8 cellular contexts compared by ENCODE assay signal in the genomic region with DNA sequence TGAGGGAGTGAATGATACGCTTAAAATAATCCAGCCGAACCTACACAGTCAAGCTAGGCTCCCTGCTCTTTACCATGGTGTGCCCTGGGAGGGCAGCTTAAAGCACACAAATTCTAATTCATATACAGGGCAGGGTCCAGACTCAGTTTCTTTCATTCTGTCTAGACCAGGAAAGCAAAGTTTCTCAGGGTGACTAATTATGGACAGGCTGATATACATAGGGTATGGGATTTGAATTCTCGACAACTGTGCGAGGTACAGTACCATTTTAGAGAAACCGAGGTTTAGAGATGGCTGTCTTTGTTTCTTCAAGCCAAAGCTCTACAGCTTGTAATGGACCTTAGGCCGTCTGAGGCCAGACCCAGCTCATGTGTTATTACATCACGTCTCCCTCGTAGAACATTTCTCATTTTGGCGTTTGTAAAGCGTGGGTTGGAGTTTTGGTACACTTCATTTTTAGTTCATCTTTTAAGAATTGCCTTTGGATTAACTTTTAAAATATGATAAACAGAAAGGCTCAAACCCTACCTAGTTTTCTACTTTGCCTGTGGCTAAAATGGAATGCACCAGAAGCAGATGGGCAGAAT. TPM values are rescaled to one million over a fixed set of nuclear protein-coding genes. Genes with fewer than 3 reads are reported as not detected.
DNase-seq lines count a peak whose midpoint lies in the region; TF ChIP-seq lines count a peak whose summit lies in the region.

No MANE protein-coding gene starts in this region.

- intact Hi-C loops in thyroid gland (cut with DNase I), result loop anchor here (10.0 kb wide), 2 partner anchors 968 to 1098 kb away; no protein-coding TSS in a partner anchor

- 84 to 91% methylated on average over 5 to 10 of the region's 10 CpGs for WGBS in endodermal cell (ENCODE audit: insufficient coverage in 1 of 2, insufficient read length in 1 of 2), 2 experiments
- WGBS in thyroid gland, 2 donors, result 69 to 91% methylated on average over 10 of the region's 10 CpGs

- POLR2A ChIA-PET in activated CD4-positive, alpha-beta T cell treated with anti-CD3 and anti-CD28 coated beads, Interleukin-2, amount 10 ng/mL, durations not matched to agents 7 days and 5 days (lab: Charles Lee), result interaction anchor here (0.9 kb wide), 1 partner anchor 276 kb away, joined by 5 read pairs; no protein-coding TSS in a partner anchor

- H3K36me3 ChIP-seq in kidney epithelial cell (ENCODE audit: control insufficient read depth, insufficient read depth, low read length), result no peaks in the 10 kb centered on the region
- H3K36me3 ChIP-seq in stomach smooth muscle (ENCODE audit: control insufficient read depth in 2 of 2, insufficient read depth in 2 of 2, low read length in 2 of 2), result no peaks in the 10 kb centered on the region
- H3K36me3 ChIP-seq in endodermal cell (ENCODE audit: control insufficient read depth, insufficient read depth, low read length), result no peaks in the 10 kb centered on the region
- no peaks in the 10 kb centered on the region for H3K36me3 ChIP-seq in thyroid gland

- peak overlapping the region; percentile 95 for H3K27ac Mint-ChIP-seq in activated CD4-positive, alpha-beta T cell treated with anti-CD3 and anti-CD28 coated beads, Interleukin-2, amount 10 ng/mL, durations not matched to agents 7 days and 5 days
- peak overlapping the region; percentile 98 for H3K27ac Mint-ChIP-seq in activated naive CD8-positive, alpha-beta T cell treated with anti-CD3 and anti-CD28 coated beads for 36 hours
- no peak overlapping the region for H3K27ac Mint-ChIP-seq in endodermal cell

- peaks cover 70% of the 10 kb centered on the region for H3K36me3 Mint-ChIP-seq in activated CD4-positive, alpha-beta T cell treated with anti-CD3 and anti-CD28 coated beads, Interleukin-2, amount 10 ng/mL, durations not matched to agents 7 days and 5 days (ENCODE audit: low read depth)
- peaks cover 71% of the 10 kb centered on the region for H3K36me3 Mint-ChIP-seq in activated naive CD8-positive, alpha-beta T cell treated with anti-CD3 and anti-CD28 coated beads for 36 hours
- no peaks in the 10 kb centered on the region for H3K36me3 Mint-ChIP-seq in endodermal cell (ENCODE audit: low read depth)

- peak overlapping the region; percentile 88 for H3K27ac ChIP-seq in stomach smooth muscle (ENCODE audit: low read length)
- H3K27ac ChIP-seq in endodermal cell (ENCODE audit: low read depth, low read length), result no peak overlapping the region
- peak overlapping the region in 1 of 3 donors; percentile 97 for H3K27ac ChIP-seq in thyroid gland

- H3K4me1 ChIP-seq in stomach smooth muscle (ENCODE audit: control insufficient read depth, insufficient read depth, low read length) (peaks cover 11% of the 10 kb centered on the region), endodermal cell (ENCODE audit: control insufficient read depth, insufficient read depth, low read length) (no peaks in the 10 kb centered on the region), thyroid gland (peaks cover 4 to 14% of the 10 kb centered on the region in 2 donors)

- TF ChIP-seq POLR2A in thyroid gland (IDR thresholded peaks at IDR 0.05), result peak in 1 of 2 donors; percentile 5

- H3K27me3 ChIP-seq in kidney epithelial cell (ENCODE audit: control insufficient read depth, insufficient read depth, low read length) (no peaks in the 10 kb centered on the region), stomach smooth muscle (ENCODE audit: control insufficient read depth in 1 of 2, insufficient read depth in 2 of 2, low read length in 2 of 2) (no peaks in the 10 kb centered on the region), endodermal cell (ENCODE audit: control insufficient read depth, insufficient read depth, low read length, poor library complexity, severe bottlenecking) (peaks cover 50% of the 10 kb centered on the region), thyroid gland (no peaks in the 10 kb centered on the region)

- no peaks in the 10 kb centered on the region for H3K27me3 Mint-ChIP-seq in activated CD4-positive, alpha-beta T cell treated with anti-CD3 and anti-CD28 coated beads, Interleukin-2, amount 10 ng/mL, durations not matched to agents 7 days and 5 days
- no peaks in the 10 kb centered on the region for H3K27me3 Mint-ChIP-seq in activated naive CD8-positive, alpha-beta T cell treated with anti-CD3 and anti-CD28 coated beads for 36 hours
- H3K27me3 Mint-ChIP-seq in endodermal cell (ENCODE audit: insufficient read depth), result peaks cover 48% of the 10 kb centered on the region

- H3K9ac ChIP-seq in stomach smooth muscle (ENCODE audit: low read length in 2 of 2), result peak overlapping the region; percentile 71 to 89
- no peak overlapping the region for H3K9ac ChIP-seq in endodermal cell (ENCODE audit: extremely low read depth, low read length, poor library complexity, severe bottlenecking)

- DNase-seq in activated CD4-positive, alpha-beta T cell treated with anti-CD3 and anti-CD28 coated beads, Interleukin-2, amount 10 ng/mL, durations not matched to agents 7 days and 5 days, result no peak
- DNase-seq in activated CD4-positive, alpha-beta T cell treated with anti-CD3 and anti-CD28 coated beads for 4 hours, result no peak
- DNase-seq in activated naive CD8-positive, alpha-beta T cell treated with anti-CD3 and anti-CD28 coated beads for 36 hours, result no peak
- DNase-seq in kidney epithelial cell (ENCODE audit: low read depth) (no peak), GF-D8 (lab: John Stamatoyannopoulos, UW) (no peak), endodermal cell (no peak), thyroid gland (no peak)

- TF ChIP-seq CTCF in kidney epithelial cell (IDR thresholded peaks at IDR 0.05; ENCODE audit: insufficient read depth, low read length, poor library complexity, severe bottlenecking) (no peak), endodermal cell (conservative IDR thresholded peaks at IDR 0.05) (no peak), thyroid gland (IDR thresholded peaks at IDR 0.05) (no peak)

- no peaks in the 10 kb centered on the region for H3K9me3 Mint-ChIP-seq in activated CD4-positive, alpha-beta T cell treated with anti-CD3 and anti-CD28 coated beads, Interleukin-2, amount 10 ng/mL, durations not matched to agents 7 days and 5 days
- H3K9me3 Mint-ChIP-seq in activated naive CD8-positive, alpha-beta T cell treated with anti-CD3 and anti-CD28 coated beads for 36 hours, result no peaks in the 10 kb centered on the region
- H3K9me3 Mint-ChIP-seq in endodermal cell, result no peaks in the 10 kb centered on the region

- CTCF ChIA-PET in activated CD4-positive, alpha-beta T cell treated with anti-CD3 and anti-CD28 coated beads, Interleukin-2, amount 10 ng/mL, durations not matched to agents 7 days and 5 days (lab: Charles Lee), result interaction anchor here (0.7 to 3.1 kb wide), 4 partner anchors 9 to 405 kb away, joined by 3 to 13 read pairs (median 6); no protein-coding TSS in a partner anchor

- H3K9me3 ChIP-seq in stomach smooth muscle (ENCODE audit: control insufficient read depth in 2 of 2, low read length in 2 of 2) (no peaks in the 10 kb centered on the region), endodermal cell (ENCODE audit: control insufficient read depth, low read length) (no peaks in the 10 kb centered on the region), thyroid gland (no peaks in the 10 kb centered on the region)

- peak overlapping the region; percentile 92 for H3K4me3 Mint-ChIP-seq in activated CD4-positive, alpha-beta T cell treated with anti-CD3 and anti-CD28 coated beads, Interleukin-2, amount 10 ng/mL, durations not matched to agents 7 days and 5 days
- peak overlapping the region; percentile 98 for H3K4me3 Mint-ChIP-seq in activated naive CD8-positive, alpha-beta T cell treated with anti-CD3 and anti-CD28 coated beads for 36 hours
- no peak overlapping the region for H3K4me3 Mint-ChIP-seq in endodermal cell

- peaks cover 43% of the 10 kb centered on the region for H3K4me1 Mint-ChIP-seq in activated CD4-positive, alpha-beta T cell treated with anti-CD3 and anti-CD28 coated beads, Interleukin-2, amount 10 ng/mL, durations not matched to agents 7 days and 5 days
- peaks cover 36% of the 10 kb centered on the region for H3K4me1 Mint-ChIP-seq in activated naive CD8-positive, alpha-beta T cell treated with anti-CD3 and anti-CD28 coated beads for 36 hours
- H3K4me1 Mint-ChIP-seq in endodermal cell, result peaks cover 16% of the 10 kb centered on the region

- H3K4me3 ChIP-seq in kidney epithelial cell (ENCODE audit: low read depth, low read length), result peak overlapping the region; percentile 52
- peak overlapping the region; percentile 95 to 97 for H3K4me3 ChIP-seq in stomach smooth muscle (ENCODE audit: low read length in 2 of 2)
- H3K4me3 ChIP-seq in endodermal cell (ENCODE audit: low read length), result no peak overlapping the region
- H3K4me3 ChIP-seq in thyroid gland (replicated peaks in 1 of 3), result no peak overlapping the region

RNA-seq across cellular contexts. Expression of a gene that starts 2.8 kb away (rescaled TPM):
- total RNA-seq in activated CD4-positive, alpha-beta T cell treated with anti-CD3 and anti-CD28 coated beads, Interleukin-2, amount 10 ng/mL, durations not matched to agents 7 days and 5 days, result 10 to 100 TPM; 45.7 to 46.8 TPM
- 10 to 100 TPM; 64.5 to 65.2 TPM for total RNA-seq in activated naive CD8-positive, alpha-beta T cell treated with anti-CD3 and anti-CD28 coated beads for 36 hours
- 13.5 and 13.8 TPM in 2 replicates for total RNA-seq in kidney epithelial cell
- total RNA-seq in endodermal cell, result under 1 TPM; 0.15 to 0.71 TPM
- polyA plus RNA-seq in endodermal cell (2013, experiment 1 of 2), result 0.89 TPM
- polyA plus RNA-seq in endodermal cell (2013, experiment 2 of 2), result 3.1 TPM
- total RNA-seq in thyroid gland, result 10 to 100 TPM; 10.9 to 14.3 (median 12.0) TPM

Comparison
In these comparisons a context has a peak if more than half of its experiments do, and no peak if none do; other contexts are left out.
1. H3K4me3 ChIP-seq: peak in kidney epithelial cell (single experiment) and stomach smooth muscle (2 of 2); none in endodermal cell (single experiment) and thyroid gland (0 of 3).